In the genomic region with DNA sequence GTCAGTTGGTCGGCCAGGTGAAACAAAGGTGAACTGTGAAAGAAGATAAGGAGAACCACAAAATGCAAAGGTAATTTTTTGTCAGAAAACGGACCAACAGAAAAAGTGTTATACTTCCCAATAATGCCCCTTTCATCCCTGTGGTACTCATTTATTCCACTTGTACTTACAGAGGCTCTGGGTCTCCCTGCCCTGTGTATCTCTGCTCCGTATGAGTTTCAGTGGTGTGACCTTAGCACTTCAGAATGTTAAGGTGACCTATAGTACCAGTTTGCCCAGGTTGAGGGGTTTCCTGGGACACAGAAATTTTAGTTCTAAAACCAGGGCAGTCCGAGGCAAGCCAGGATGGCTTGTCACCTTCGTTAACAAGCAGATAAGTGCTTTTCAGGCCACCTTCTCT, we compare ENCODE assay signal across 20 cellular contexts.
"Had no signal": no experiment of that assay in that cellular context is flagged by ENCODE, and none has a peak within 500 bp of the region (broad histone marks: within the 10 kb centered on the region; RNA-seq: fewer than 3 reads in every experiment).

No MANE protein-coding gene starts in this region.

- H3K4me1 ChIP-seq: colonic mucosa, heart left ventricle, spleen, testis, tibial nerve had no signal

- H3K27me3 Mint-ChIP-seq: stimulated activated naive B cell treated with anti-CD40 and anti-IgM and Interleukin-4, amounts not matched to agents 10 μg/mL and 1 μg/mL and 100 μg/mL, for 72 hours; stimulated activated naive CD8-positive, alpha-beta T cell treated with anti-CD3 and anti-CD28 coated beads, Interleukin-15, amount 100 ng/mL, for 72 hours had no signal

- H3K27me3 ChIP-seq: colonic mucosa, heart left ventricle, spleen, testis, tibial nerve had no signal

- ATAC-seq: esophagus mucosa; heart left ventricle; mucosa of descending colon; natural killer cell; sciatic nerve; stimulated activated naive B cell treated with anti-CD40 and anti-IgM and Interleukin-4, amounts not matched to agents 10 μg/mL and 1 μg/mL and 100 μg/mL, for 72 hours; stimulated activated naive CD8-positive, alpha-beta T cell treated with anti-CD3 and anti-CD28 coated beads, Interleukin-15, amount 100 ng/mL, for 72 hours had no signal

- DNase-seq: colonic mucosa; dermis blood vessel endothelial cell; effector CD4-positive, alpha-beta T cell; heart left ventricle; hypothalamus; kidney glomerular epithelial cell; mucosa of descending colon; natural killer cell; posterior cingulate gyrus; spleen; stimulated activated CD4-positive, alpha-beta T cell treated with anti-CD3 and anti-CD28 coated beads, Interleukin-15, amount 100 ng/mL, for 24 hours; stimulated activated CD4-positive, alpha-beta T cell treated with anti-CD3 and anti-CD28 coated beads, Interleukin-1b, Interleukin-23, amount 100 ng/mL, for 48 hours; stimulated activated CD4-positive, alpha-beta T cell treated with anti-CD3 and anti-CD28 coated beads, Interleukin-4, amount 100 ng/mL, for 4 hours; stimulated activated naive B cell treated with anti-CD40 and anti-IgM and Interleukin-4, amounts not matched to agents 10 μg/mL and 1 μg/mL and 100 μg/mL, for 72 hours; stimulated activated naive CD8-positive, alpha-beta T cell treated with anti-CD3 and anti-CD28 coated beads, Interleukin-15, amount 100 ng/mL, for 72 hours; testis had no signal

- H3K36me3 ChIP-seq: colonic mucosa, heart left ventricle, spleen, tibial nerve had no signal

- H3K4me3 Mint-ChIP-seq: natural killer cell; neural crest cell; stimulated activated naive B cell treated with anti-CD40 and anti-IgM and Interleukin-4, amounts not matched to agents 10 μg/mL and 1 μg/mL and 100 μg/mL, for 72 hours; stimulated activated naive CD8-positive, alpha-beta T cell treated with anti-CD3 and anti-CD28 coated beads, Interleukin-15, amount 100 ng/mL, for 72 hours had no signal

- H3K27ac Mint-ChIP-seq: natural killer cell; stimulated activated naive B cell treated with anti-CD40 and anti-IgM and Interleukin-4, amounts not matched to agents 10 μg/mL and 1 μg/mL and 100 μg/mL, for 72 hours; stimulated activated naive CD8-positive, alpha-beta T cell treated with anti-CD3 and anti-CD28 coated beads, Interleukin-15, amount 100 ng/mL, for 72 hours had no signal

- H3K9me3 Mint-ChIP-seq: neural crest cell; stimulated activated naive B cell treated with anti-CD40 and anti-IgM and Interleukin-4, amounts not matched to agents 10 μg/mL and 1 μg/mL and 100 μg/mL, for 72 hours; stimulated activated naive CD8-positive, alpha-beta T cell treated with anti-CD3 and anti-CD28 coated beads, Interleukin-15, amount 100 ng/mL, for 72 hours had no signal

- H3K36me3 Mint-ChIP-seq: natural killer cell; stimulated activated naive B cell treated with anti-CD40 and anti-IgM and Interleukin-4, amounts not matched to agents 10 μg/mL and 1 μg/mL and 100 μg/mL, for 72 hours had no signal

- H3K4me1 Mint-ChIP-seq: natural killer cell; neural crest cell; stimulated activated naive B cell treated with anti-CD40 and anti-IgM and Interleukin-4, amounts not matched to agents 10 μg/mL and 1 μg/mL and 100 μg/mL, for 72 hours; stimulated activated naive CD8-positive, alpha-beta T cell treated with anti-CD3 and anti-CD28 coated beads, Interleukin-15, amount 100 ng/mL, for 72 hours had no signal

- H3K4me3 ChIP-seq: colonic mucosa, heart left ventricle, mucosa of descending colon, spleen, testis, tibial nerve had no signal

- H3K27ac ChIP-seq: colonic mucosa, heart left ventricle, spleen, testis, tibial nerve had no signal
